22 cellular contexts compared by ENCODE assay signal in the genomic region with DNA sequence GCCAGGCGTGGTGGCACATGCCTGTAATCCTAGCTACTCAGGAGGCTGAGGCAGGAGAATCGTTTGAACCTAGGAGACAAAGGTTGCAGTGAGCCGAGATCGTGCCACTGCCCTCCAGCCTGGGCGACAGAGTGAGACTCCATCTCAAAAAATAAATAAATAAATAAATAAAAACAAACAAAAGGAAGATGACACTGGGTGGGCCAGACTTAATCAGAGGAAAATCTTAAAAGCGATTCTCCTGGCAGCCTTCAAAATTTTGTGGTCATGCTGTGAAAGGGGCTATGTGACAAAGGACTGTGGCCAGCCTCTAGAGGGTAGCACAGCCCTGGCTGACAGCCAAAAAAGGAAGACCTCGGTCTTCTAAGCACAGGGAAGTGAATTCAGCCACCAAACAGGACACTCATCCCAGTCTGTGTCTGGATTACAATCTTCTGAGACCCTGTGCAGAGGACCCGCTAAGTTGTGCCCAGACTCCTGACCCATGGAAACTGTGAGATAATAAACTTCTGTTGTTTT.
DNase-seq lines count a peak whose midpoint lies in the region; ATAC-seq, FAIRE-seq and TF ChIP-seq lines count a peak whose summit lies in the region.
"Had no signal": no experiment of that assay in that cellular context is flagged by ENCODE, and none has a peak within 500 bp of the region (broad histone marks: within the 10 kb centered on the region; RNA-seq: fewer than 3 reads in every experiment).

No MANE protein-coding gene starts in this region.

- no peaks in the 10 kb centered on the region for H3K79me2 ChIP-seq in GM12878 (ENCODE audit: control insufficient read depth, insufficient read depth, low read length)
- no peaks in the 10 kb centered on the region for H3K79me2 ChIP-seq in trophoblast cell (ENCODE audit: control insufficient read depth, insufficient read depth, low read length, poor library complexity)

- POLR2A ChIA-PET in GM12878 (lab: Charles Lee), result no interaction called here
- POLR2A ChIA-PET in CD8-positive, alpha-beta T cell (lab: Charles Lee), result no interaction called here

- H3K27ac ChIP-seq in GM12878 (ENCODE audit: control insufficient read depth, insufficient read depth), result no peak overlapping the region
- H3K27ac ChIP-seq in trophoblast cell (ENCODE audit: low read depth, low read length), result no peak overlapping the region
- no peak overlapping the region for H3K27ac ChIP-seq in CD8-positive, alpha-beta T cell (ENCODE audit: low read depth, low read length)
- H3K27ac ChIP-seq: body of pancreas, RWPE1, transverse colon had no signal

- H3K4me3 ChIP-seq in NB4 (ENCODE audit: low read depth, low read length) (no peak overlapping the region), GM12878 (no peak overlapping the region), trophoblast cell (ENCODE audit: low read depth, low read length) (no peak overlapping the region)
- no peak overlapping the region for H3K4me3 ChIP-seq in CD8-positive, alpha-beta T cell (ENCODE audit: low read depth, low read length)
- H3K4me3 ChIP-seq: body of pancreas, transverse colon had no signal

- in situ Hi-C loops in GM12878 (cut with MboI), result loop anchor here (10.0 kb wide), 1 partner anchor 497 kb away; no protein-coding TSS in a partner anchor

- no peak for TF ChIP-seq EP300 in GM12878 (IDR thresholded peaks at IDR 0.05; ENCODE audit: borderline replicate concordance in 1 of 2, control insufficient read depth in 1 of 2, low read depth in 2 of 2, low read length in 2 of 2)

- no peak overlapping the region for H3K4me3 Mint-ChIP-seq in CD8-positive, alpha-beta T cell
- H3K4me3 Mint-ChIP-seq: activated T-cell treated with anti-CD3 and anti-CD28 coated beads, Interleukin-2, amount 50 U/mL, for 4 hours; T-helper 2 cell treated with Interferon-gamma antibody and Interleukin-4, amounts not matched to agents 5 μg/mL and 100 μg/mL, for 36 hours had no signal

- no peaks in the 10 kb centered on the region for H3K27me3 Mint-ChIP-seq in CD8-positive, alpha-beta T cell (ENCODE audit: low read depth)

- no peak for FAIRE-seq in GM12878 (lab: Jason Lieb, UNC)
- FAIRE-seq: GM18507, small intestine had no signal

- H3K4ac ChIP-seq in trophoblast cell (ENCODE audit: low read depth, low read length), result no peak overlapping the region

- H3K27ac Mint-ChIP-seq in CD8-positive, alpha-beta T cell, result no peak overlapping the region
- H3K27ac Mint-ChIP-seq: activated naive CD4-positive, alpha-beta T cell treated with anti-CD3 and anti-CD28 coated beads, Interleukin-2, amount 50 U/mL, for 72 hours; T-helper 2 cell treated with Interferon-gamma antibody and Interleukin-4, amounts not matched to agents 5 μg/mL and 100 μg/mL, for 36 hours had no signal

- no peaks in the 10 kb centered on the region for H3K9me3 Mint-ChIP-seq in CD8-positive, alpha-beta T cell
- H3K9me3 Mint-ChIP-seq: activated T-cell treated with anti-CD3 and anti-CD28 coated beads, Interleukin-2, amount 50 U/mL, for 4 hours; T-helper 2 cell treated with Interferon-gamma antibody and Interleukin-4, amounts not matched to agents 5 μg/mL and 100 μg/mL, for 36 hours had no signal

- SMC1A ChIA-PET in GM12878 (lab: Charles Lee; ENCODE audit: uncharacterized antibody, unreplicated experiment), result interaction anchor here (0.6 to 1.3 kb wide), 2 partner anchors 8 to 302 kb away, joined by 3 to 4 read pairs; no protein-coding TSS in a partner anchor

- H4K12ac ChIP-seq in trophoblast cell (ENCODE audit: low read depth, low read length), result no peak overlapping the region

- H3K9ac ChIP-seq in GM12878 (ENCODE audit: control insufficient read depth, insufficient read depth, low read length) (no peak overlapping the region), trophoblast cell (ENCODE audit: low read length) (no peak overlapping the region)

- RAD21 ChIA-PET in GM12878 (lab: Charles Lee; ENCODE audit: unreplicated experiment), result interaction anchor here (0.6 kb wide), 1 partner anchor 855 kb away, joined by 4 read pairs; no protein-coding TSS in a partner anchor

- no peaks in the 10 kb centered on the region for H3K36me3 ChIP-seq in GM12878 (ENCODE audit: control insufficient read depth in 2 of 2, insufficient read depth in 2 of 2, low read length in 1 of 2)
- no peaks in the 10 kb centered on the region for H3K36me3 ChIP-seq in trophoblast cell (ENCODE audit: control insufficient read depth in 1 of 2, insufficient read depth in 2 of 2, low read length in 2 of 2)
- H3K36me3 ChIP-seq in CD8-positive, alpha-beta T cell (ENCODE audit: insufficient read depth, low read length), result no peaks in the 10 kb centered on the region
- H3K36me3 ChIP-seq: transverse colon had no signal

- no peak overlapping the region for H4K91ac ChIP-seq in trophoblast cell (ENCODE audit: low read depth, low read length)

- TF ChIP-seq CTCF in NB4 (IDR thresholded peaks at IDR 0.05; ENCODE audit: low read depth, low read length) (peak; percentile 21), GM12878 (IDR thresholded peaks at IDR 0.05 in 2 of 3, conservative IDR thresholded peaks at IDR 0.05 in 1 of 3; ENCODE audit: control insufficient read depth in 2 of 3, extremely low read depth in 1 of 3, insufficient read depth in 1 of 3, low read depth in 3 of 3, low read length in 3 of 3) (peak in 1 of 3 experiments; percentile 9; a peak in 1 of 6 replicates)
- TF ChIP-seq CTCF in CD8-positive, alpha-beta T cell (IDR thresholded peaks at IDR 0.05), result no peak

- H3K36me3 Mint-ChIP-seq in CD8-positive, alpha-beta T cell, result no peaks in the 10 kb centered on the region
- H3K36me3 Mint-ChIP-seq: activated naive CD4-positive, alpha-beta T cell treated with anti-CD3 and anti-CD28 coated beads, Interleukin-2, amount 50 U/mL, for 72 hours had no signal

- no peaks in the 10 kb centered on the region for H3K4me1 Mint-ChIP-seq in CD8-positive, alpha-beta T cell (ENCODE audit: low read depth)

- no peak overlapping the region for H3K14ac ChIP-seq in trophoblast cell (ENCODE audit: low read length)

- no peaks in the 10 kb centered on the region for H3K4me1 ChIP-seq in GM12878 (ENCODE audit: control insufficient read depth, insufficient read depth, low read length)
- no peaks in the 10 kb centered on the region for H3K4me1 ChIP-seq in trophoblast cell (ENCODE audit: control insufficient read depth in 1 of 2, insufficient read depth in 2 of 2, low read length in 2 of 2)
- no peaks in the 10 kb centered on the region for H3K4me1 ChIP-seq in CD8-positive, alpha-beta T cell (ENCODE audit: insufficient read depth, low read length)
- H3K4me1 ChIP-seq: body of pancreas, transverse colon had no signal

- no peaks in the 10 kb centered on the region for H4K20me1 ChIP-seq in GM12878 (ENCODE audit: control insufficient read depth, insufficient read depth)

- CTCF ChIA-PET in GM12878 (lab: Yijun Ruan, JAX), result interaction anchor here (1.6 kb wide), 1 partner anchor 14 kb away, joined by 4 read pairs; no protein-coding TSS in a partner anchor
- CTCF ChIA-PET in CD8-positive, alpha-beta T cell (lab: Charles Lee), result no interaction called here

- H2AK5ac ChIP-seq in trophoblast cell (ENCODE audit: low read length), result no peak overlapping the region

- TF ChIP-seq POLR2A in NB4 (IDR thresholded peaks at IDR 0.05; ENCODE audit: extremely low read depth, insufficient read length), result no peak
- no peak for TF ChIP-seq POLR2A in GM12878 (IDR thresholded peaks at IDR 0.05; ENCODE audit: low read depth, low read length)

- H2AFZ ChIP-seq in GM12878 (ENCODE audit: control insufficient read depth, low read depth, low read length), result no peak overlapping the region
- no peak overlapping the region for H2AFZ ChIP-seq in trophoblast cell (ENCODE audit: insufficient read depth, low read length, poor library complexity)

- WGBS in GM12878 (ENCODE audit: insufficient coverage, insufficient replicate concordance, low lambda C conversion rate, missing lambda C conversion rate), result 54% methylated on average over 8 of the region's 8 CpGs
- no CpG with 5 or more reads among the region's 8 CpGs for WGBS in trophoblast cell (ENCODE audit: extremely low coverage, insufficient coverage, insufficient read length)

- intact Hi-C loops in GM12878 (cut with micrococcal nuclease; ENCODE audit: unreplicated experiment), result loop anchor here (5.0 to 10.0 kb wide), 2 partner anchors 377 to 504 kb away; no protein-coding TSS in a partner anchor
- intact Hi-C loops in CD8-positive, alpha-beta T cell (cut with DNase I, micrococcal nuclease), result no loop called here

- TF ChIP-seq RAD21 in GM12878 (IDR thresholded peaks at IDR 0.05; ENCODE audit: insufficient read depth, low read depth, low read length), result no peak

- no peak overlapping the region for H2BK120ac ChIP-seq in trophoblast cell (ENCODE audit: insufficient read depth, low read length, poor library complexity)

- H3K23ac ChIP-seq in trophoblast cell (ENCODE audit: low read length), result no peak overlapping the region

- H4K8ac ChIP-seq in trophoblast cell (ENCODE audit: low read depth, low read length), result no peak overlapping the region

- peak; percentile 55; the same call in 2 of the 3 replicates for ATAC-seq in GM12878
- no peak for ATAC-seq in HG02642 (IDR thresholded peaks at IDR 0.05; ENCODE audit: poor library complexity, unreplicated experiment)
- no peak for ATAC-seq in CD8-positive, alpha-beta T cell
- ATAC-seq: activated naive CD4-positive, alpha-beta T cell treated with anti-CD3 and anti-CD28 coated beads, Interleukin-2, amount 50 U/mL, for 72 hours; activated T-cell treated with anti-CD3 and anti-CD28 coated beads, Interleukin-2, amount 50 U/mL, for 4 hours; body of pancreas; left colon had no signal

- DNase-seq in NOMO-1 (lab: John Stamatoyannopoulos, UW; ENCODE audit: unreplicated experiment in 2 of 2) (peak; percentile 1 to 7), NOMO-1 treated with dmso at 0.1 percent for 144 hours (lab: John Stamatoyannopoulos, UW; ENCODE audit: unreplicated experiment) (no peak), NB4 (ENCODE audit: low read depth) (peak; percentile 47), GM12878 (ENCODE audit: low read depth, low spot score) (no peak), trophoblast cell (peak; percentile 10 to 68)
- DNase-seq in CD8-positive, alpha-beta T cell, result no peak
- no peak for DNase-seq in stimulated activated CD4-positive, alpha-beta T cell treated with anti-CD3 and anti-CD28 coated beads, Interleukin-2, amount 100 ng/mL, for 24 hours
- DNase-seq: ACHN; activated T-cell treated with anti-CD3 and anti-CD28 coated beads, Interleukin-2, amount 50 U/mL, for 4 hours; hippocampal formation; left colon; NCI-H1694; NCI-H510A treated with DMSO at 0.1 percent for 48 hours; small intestine; stimulated activated naive CD4-positive, alpha-beta T cell; transverse colon had no signal

- H3K4me2 ChIP-seq in GM12878 (ENCODE audit: control insufficient read depth, insufficient read depth), result no peak overlapping the region
- no peak overlapping the region for H3K4me2 ChIP-seq in trophoblast cell (ENCODE audit: low read length)

- H3K18ac ChIP-seq in trophoblast cell (ENCODE audit: low read length), result no peak overlapping the region

- H3K27me3 ChIP-seq in GM12878 (replicated peaks in 1 of 2; ENCODE audit: control insufficient read depth in 2 of 2, insufficient read depth in 2 of 2, low read length in 1 of 2) (no peaks in the 10 kb centered on the region), trophoblast cell (ENCODE audit: insufficient read depth, low read length) (no peaks in the 10 kb centered on the region)
- no peaks in the 10 kb centered on the region for H3K27me3 ChIP-seq in CD8-positive, alpha-beta T cell (ENCODE audit: insufficient read depth, low read length)
- H3K27me3 ChIP-seq: body of pancreas, transverse colon had no signal

- no TSS peak for BruUV-seq in GM12878 (replicated peaks; lab: Mats Ljungman, UMichigan)

- H2BK12ac ChIP-seq in trophoblast cell (ENCODE audit: low read length), result no peak overlapping the region

- no peaks in the 10 kb centered on the region for H3K79me1 ChIP-seq in trophoblast cell (ENCODE audit: low read length)

- H3K9me3 ChIP-seq in GM12878 (replicated peaks; ENCODE audit: control insufficient read depth, insufficient read depth, low read length) (no peaks in the 10 kb centered on the region), trophoblast cell (ENCODE audit: insufficient read depth, low read depth, low read length) (no peaks in the 10 kb centered on the region)
- no peaks in the 10 kb centered on the region for H3K9me3 ChIP-seq in CD8-positive, alpha-beta T cell (ENCODE audit: low read length)
- H3K9me3 ChIP-seq: body of pancreas, transverse colon had no signal

- no peak overlapping the region for H2BK5ac ChIP-seq in trophoblast cell (ENCODE audit: low read depth, low read length, poor library complexity)

Comparison
In these comparisons a context has a peak if more than half of its experiments do, and no peak if none do; other contexts are left out.
1. DNase-seq: peak in NOMO-1 (2 of 2), NB4 (single experiment) and trophoblast cell (2 of 2); none in NOMO-1 treated with dmso at 0.1 percent for 144 hours (single experiment), GM12878 (single experiment), CD8-positive, alpha-beta T cell (0 of 7) and stimulated activated CD4-positive, alpha-beta T cell treated with anti-CD3 and anti-CD28 coated beads, Interleukin-2, amount 100 ng/mL, for 24 hours (0 of 2).